ENCODE assay signal across 1 cellular context in genomic region chr4:57076646-57077045, GRCh38.
TF ChIP-seq lines count a peak whose summit lies in the region.

No MANE protein-coding gene starts in this region.

TF ChIP-seq in IMR-90, 13 proteins besides CTCF, POLR2A, EP300 and RAD21 (continued from another document):
- no peak for TF ChIP-seq SMC3 (IDR thresholded peaks at IDR 0.05; ENCODE audit: low read depth, low read length)
- TF ChIP-seq USF2 (IDR thresholded peaks at IDR 0.05; ENCODE audit: low read depth, low read length) = no peak
- no peak for TF ChIP-seq MXI1 (IDR thresholded peaks at IDR 0.05; ENCODE audit: borderline replicate concordance, low read depth, low read length)
- no peak for TF ChIP-seq MAZ (IDR thresholded peaks at IDR 0.05; ENCODE audit: borderline replicate concordance, low read depth, low read length)
- TF ChIP-seq FOS (IDR thresholded peaks at IDR 0.05; ENCODE audit: low read depth, low read length) = no peak
